ENCODE assay signal across 29 cellular contexts in the genomic region with DNA sequence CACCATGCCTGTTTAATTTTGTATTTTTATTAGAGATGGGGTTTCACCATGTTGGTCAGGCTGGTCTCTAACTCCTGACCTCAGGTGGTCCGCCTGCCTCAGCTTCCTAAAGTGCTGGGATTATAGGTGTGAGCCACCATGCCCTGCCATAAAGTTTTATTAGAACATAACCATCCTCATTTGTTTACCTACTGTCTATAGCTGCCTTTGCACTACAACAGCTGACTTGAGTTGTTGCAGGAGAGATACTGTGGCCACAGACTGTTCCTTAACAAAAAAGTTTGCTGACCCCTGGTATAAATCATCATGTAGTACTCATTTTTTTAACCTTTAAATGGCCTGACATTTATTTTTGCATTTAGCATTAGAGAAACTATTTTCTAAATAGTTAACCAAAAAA.
"Had no signal": no experiment of that assay in that cellular context is flagged by ENCODE, and none has a peak within 500 bp of the region (broad histone marks: within the 10 kb centered on the region; RNA-seq: fewer than 3 reads in every experiment).

No MANE protein-coding gene starts in this region.

- H3K36me3 Mint-ChIP-seq: activated naive CD4-positive, alpha-beta T cell treated with anti-CD3 and anti-CD28 coated beads, Interleukin-2, amount 10 ng/mL, durations not matched to agents 7 days and 5 days; WTC11 had no signal

- H3K27ac ChIP-seq: brain microvascular endothelial cell, esophagus muscularis mucosa, foreskin keratinocyte, gastrocnemius medialis had no signal

- H3K9me3 ChIP-seq: esophagus muscularis mucosa, gastrocnemius medialis had no signal

- H3K36me3 ChIP-seq: brain microvascular endothelial cell, esophagus muscularis mucosa, gastrocnemius medialis had no signal

- H3K27me3 ChIP-seq: brain microvascular endothelial cell, esophagus muscularis mucosa, foreskin keratinocyte, gastrocnemius medialis had no signal

- H3K27ac Mint-ChIP-seq: activated CD4-positive, alpha-beta memory T cell treated with anti-CD3 and anti-CD28 coated beads, Interleukin-2, amount 10 ng/mL, durations not matched to agents 7 days and 5 days; activated CD4-positive, alpha-beta T cell treated with anti-CD3 and anti-CD28 coated beads, Interleukin-2, amount 10 ng/mL, durations not matched to agents 7 days and 5 days; activated naive CD4-positive, alpha-beta T cell treated with anti-CD3 and anti-CD28 coated beads, Interleukin-2, amount 10 ng/mL, durations not matched to agents 7 days and 5 days; activated naive CD4-positive, alpha-beta T cell treated with anti-CD3 and anti-CD28 coated beads, Interleukin-2, amount 50 U/mL, for 72 hours; activated naive CD8-positive, alpha-beta T cell treated with anti-CD3 and anti-CD28 coated beads, Interleukin-2, amount 10 ng/mL, durations not matched to agents 7 days and 5 days; activated T-cell treated with anti-CD3 and anti-CD28 coated beads, Interleukin-2, amount 50 U/mL, for 24 hours; activated T-cell treated with anti-CD3 and anti-CD28 coated beads, Interleukin-2, amount 50 U/mL, for 72 hours; WTC11 had no signal

- H3K27me3 Mint-ChIP-seq: activated CD4-positive, alpha-beta memory T cell treated with anti-CD3 and anti-CD28 coated beads, Interleukin-2, amount 10 ng/mL, durations not matched to agents 7 days and 5 days; activated CD4-positive, alpha-beta T cell treated with anti-CD3 and anti-CD28 coated beads, Interleukin-2, amount 10 ng/mL, durations not matched to agents 7 days and 5 days; activated naive CD4-positive, alpha-beta T cell treated with anti-CD3 and anti-CD28 coated beads, Interleukin-2, amount 10 ng/mL, durations not matched to agents 7 days and 5 days; activated naive CD8-positive, alpha-beta T cell treated with anti-CD3 and anti-CD28 coated beads, Interleukin-2, amount 10 ng/mL, durations not matched to agents 7 days and 5 days; activated T-cell treated with anti-CD3 and anti-CD28 coated beads, Interleukin-2, amount 50 U/mL, for 24 hours; central memory CD8-positive, alpha-beta T cell; effector memory CD8-positive, alpha-beta T cell had no signal

- H3K4me3 Mint-ChIP-seq: activated CD4-positive, alpha-beta memory T cell treated with anti-CD3 and anti-CD28 coated beads, Interleukin-2, amount 10 ng/mL, durations not matched to agents 7 days and 5 days; activated CD4-positive, alpha-beta T cell treated with anti-CD3 and anti-CD28 coated beads, Interleukin-2, amount 10 ng/mL, durations not matched to agents 7 days and 5 days; activated naive CD4-positive, alpha-beta T cell treated with anti-CD3 and anti-CD28 coated beads, Interleukin-2, amount 10 ng/mL, durations not matched to agents 7 days and 5 days; activated naive CD8-positive, alpha-beta T cell treated with anti-CD3 and anti-CD28 coated beads, Interleukin-2, amount 10 ng/mL, durations not matched to agents 7 days and 5 days; activated T-cell treated with anti-CD3 and anti-CD28 coated beads, Interleukin-2, amount 50 U/mL, for 24 hours; activated T-cell treated with anti-CD3 and anti-CD28 coated beads, Interleukin-2, amount 50 U/mL, for 72 hours; central memory CD8-positive, alpha-beta T cell; effector memory CD8-positive, alpha-beta T cell; WTC11 had no signal

- H3K9me3 Mint-ChIP-seq: activated CD4-positive, alpha-beta memory T cell treated with anti-CD3 and anti-CD28 coated beads, Interleukin-2, amount 10 ng/mL, durations not matched to agents 7 days and 5 days; activated CD4-positive, alpha-beta T cell treated with anti-CD3 and anti-CD28 coated beads, Interleukin-2, amount 10 ng/mL, durations not matched to agents 7 days and 5 days; activated naive CD4-positive, alpha-beta T cell treated with anti-CD3 and anti-CD28 coated beads, Interleukin-2, amount 10 ng/mL, durations not matched to agents 7 days and 5 days; activated naive CD8-positive, alpha-beta T cell treated with anti-CD3 and anti-CD28 coated beads, Interleukin-2, amount 10 ng/mL, durations not matched to agents 7 days and 5 days; activated T-cell treated with anti-CD3 and anti-CD28 coated beads, Interleukin-2, amount 50 U/mL, for 24 hours; activated T-cell treated with anti-CD3 and anti-CD28 coated beads, Interleukin-2, amount 50 U/mL, for 72 hours; central memory CD8-positive, alpha-beta T cell; effector memory CD8-positive, alpha-beta T cell; WTC11 had no signal

- H3K4me1 ChIP-seq: foreskin keratinocyte had no signal

- DNase-seq: activated CD4-positive, alpha-beta memory T cell treated with anti-CD3 and anti-CD28 coated beads, Interleukin-2, amount 10 ng/mL, durations not matched to agents 7 days and 5 days; activated CD4-positive, alpha-beta T cell treated with anti-CD3 and anti-CD28 coated beads for 1 hour; activated CD4-positive, alpha-beta T cell treated with anti-CD3 and anti-CD28 coated beads for 4 hours; activated CD4-positive, alpha-beta T cell treated with anti-CD3 and anti-CD28 coated beads, Interleukin-2, amount 10 ng/mL, durations not matched to agents 7 days and 5 days; activated CD4-positive, alpha-beta T cell treated with anti-CD3 and anti-CD28 coated beads, Interleukin-2, amount 50 U/mL, for 4 hours; activated CD8-positive, alpha-beta memory T cell treated with anti-CD3 and anti-CD28 coated beads, Interleukin-2, amount 50 U/mL, for 48 hours; activated gamma-delta T cell; activated naive CD4-positive, alpha-beta T cell; activated naive CD4-positive, alpha-beta T cell treated with anti-CD3 and anti-CD28 coated beads, Interleukin-2, amount 10 ng/mL, durations not matched to agents 7 days and 5 days; activated naive CD8-positive, alpha-beta T cell treated with anti-CD3 and anti-CD28 coated beads, Interleukin-2, amount 10 ng/mL, durations not matched to agents 7 days and 5 days; activated T-cell treated with anti-CD3 and anti-CD28 coated beads for 4 hours; activated T-cell treated with anti-CD3 and anti-CD28 coated beads, Interleukin-2, amount 50 U/mL, for 24 hours; activated T-cell treated with anti-CD3 and anti-CD28 coated beads, Interleukin-2, amount 50 U/mL, for 72 hours; amniotic stem cell; anterior cingulate cortex; brain microvascular endothelial cell; cortex of kidney; dermis blood vessel endothelial cell; effector CD4-positive, alpha-beta T cell; effector memory CD8-positive, alpha-beta T cell; erythroblast; foreskin keratinocyte; gastrocnemius medialis; T-helper 1 cell; T-helper 2 cell had no signal

- ATAC-seq: activated naive CD4-positive, alpha-beta T cell treated with anti-CD3 and anti-CD28 coated beads, Interleukin-2, amount 50 U/mL, for 72 hours; activated T-cell treated with anti-CD3 and anti-CD28 coated beads, Interleukin-2, amount 50 U/mL, for 72 hours; effector memory CD8-positive, alpha-beta T cell; foreskin keratinocyte; gastrocnemius medialis; WTC11 had no signal

- H3K4me3 ChIP-seq: esophagus muscularis mucosa, gastrocnemius medialis had no signal
